13 cellular contexts compared by ENCODE assay signal in genomic region chr2:217937446-217937845, GRCh38.
DNase-seq lines count a peak whose midpoint lies in the region; ATAC-seq and TF ChIP-seq lines count a peak whose summit lies in the region.
"Had no signal": no experiment of that assay in that cellular context is flagged by ENCODE, and none has a peak within 500 bp of the region (broad histone marks: within the 10 kb centered on the region; RNA-seq: fewer than 3 reads in every experiment).

No MANE protein-coding gene starts in this region.

- no peak overlapping the region for H3K4me2 ChIP-seq in mesendoderm (ENCODE audit: low read length)
- H3K4me2 ChIP-seq in OCI-LY7 (ENCODE audit: low read length), result no peak overlapping the region

- POLR2A ChIA-PET in OCI-LY7 (lab: Charles Lee), result no interaction called here

- H3K9ac ChIP-seq in SK-N-MC (ENCODE audit: insufficient read length) (no peak overlapping the region), mesendoderm (ENCODE audit: low read length) (no peak overlapping the region)

- H3K9me3 ChIP-seq in SK-N-MC (ENCODE audit: low read depth, low read length) (no peaks in the 10 kb centered on the region), testis (no peaks in the 10 kb centered on the region), OCI-LY7 (ENCODE audit: low read length) (no peaks in the 10 kb centered on the region)

- no peak for ATAC-seq in HG02759 (IDR thresholded peaks at IDR 0.05; ENCODE audit: unreplicated experiment)
- ATAC-seq: activated T-helper 17 cell treated with anti-CD3 and anti-CD28 coated beads, Interleukin-2, amount 50 U/mL, for 72 hours had no signal

- H3K4me3 ChIP-seq in SK-N-MC (no peak overlapping the region), epithelial cell of proximal tubule (ENCODE audit: low read depth, low read length) (peak overlapping the region; percentile 41), mesendoderm (ENCODE audit: low read length) (no peak overlapping the region), testis (peak overlapping the region in 1 of 2 donors; percentile 77), OCI-LY7 (ENCODE audit: low read depth, low read length, poor library complexity, severe bottlenecking) (no peak overlapping the region)

- H3K27ac ChIP-seq in SK-N-MC, result peak overlapping the region; percentile 26
- no peak overlapping the region for H3K27ac ChIP-seq in mesendoderm (ENCODE audit: low read depth, low read length)
- peak overlapping the region; percentile 29 to 70 for H3K27ac ChIP-seq in testis
- no peak overlapping the region for H3K27ac ChIP-seq in OCI-LY7 (ENCODE audit: low read depth, low read length, poor library complexity, severe bottlenecking)

- H2BK120ac ChIP-seq in mesendoderm (ENCODE audit: low read depth, low read length), result no peak overlapping the region

- H3K79me1 ChIP-seq in mesendoderm (ENCODE audit: low read length), result no peaks in the 10 kb centered on the region

- H3K18ac ChIP-seq in mesendoderm (ENCODE audit: low read length), result peak overlapping the region; percentile 2

- no peaks in the 10 kb centered on the region for H3K79me2 ChIP-seq in mesendoderm (ENCODE audit: control insufficient read depth, insufficient read depth, low read length)
- no peaks in the 10 kb centered on the region for H3K79me2 ChIP-seq in OCI-LY7 (ENCODE audit: insufficient read depth, low read depth, low read length)

- no TSS peak for BruUV-seq in OCI-LY7 (replicated peaks; lab: Mats Ljungman, UMichigan)

- H4K8ac ChIP-seq in mesendoderm (ENCODE audit: low read depth, low read length), result no peak overlapping the region

- H3K27me3 ChIP-seq in mesendoderm (ENCODE audit: insufficient read depth, low read length, poor library complexity), result no peaks in the 10 kb centered on the region
- H3K27me3 ChIP-seq in testis, result no peaks in the 10 kb centered on the region

- no peak for TF ChIP-seq CTCF in epithelial cell of proximal tubule (conservative IDR thresholded peaks at IDR 0.05; ENCODE audit: low read depth, low read length)
- no peak for TF ChIP-seq CTCF in testis (IDR thresholded peaks at IDR 0.05)
- TF ChIP-seq CTCF in OCI-LY7 (conservative IDR thresholded peaks at IDR 0.05; ENCODE audit: low read length), result no peak

- H3K4me1 ChIP-seq in mesendoderm (ENCODE audit: control insufficient read depth, low read depth, low read length) (peaks cover 11% of the 10 kb centered on the region), testis (peaks cover 34% of the 10 kb centered on the region), OCI-LY7 (ENCODE audit: insufficient read depth, low read length, poor library complexity, severe bottlenecking) (no peaks in the 10 kb centered on the region)

- peak overlapping the region; percentile 47 for H2BK5ac ChIP-seq in mesendoderm (ENCODE audit: low read length)

- intact Hi-C loops in testis (cut with DNase I; ENCODE audit: low total_unique reads) (no loop called here), OCI-LY7 (cut with micrococcal nuclease; ENCODE audit: unreplicated experiment) (no loop called here)

- no peaks in the 10 kb centered on the region for H4K20me1 ChIP-seq in OCI-LY7 (ENCODE audit: insufficient read depth, low read length)

- H3K36me3 ChIP-seq in SK-N-MC (ENCODE audit: insufficient read depth, low read length) (0 out of 2 replicates have a peak, but pooled peaks cover 3% of the 10 kb centered on the region), mesendoderm (ENCODE audit: control insufficient read depth, insufficient read depth, low read length) (no peaks in the 10 kb centered on the region), testis (ENCODE audit: low read depth, missing control alignments) (no peaks in the 10 kb centered on the region), OCI-LY7 (ENCODE audit: insufficient read depth, low read length) (no peaks in the 10 kb centered on the region)

- H3K23ac ChIP-seq in mesendoderm (ENCODE audit: low read length), result no peak overlapping the region

- H3K4ac ChIP-seq in mesendoderm (ENCODE audit: low read depth, low read length), result no peak overlapping the region

- H3K56ac ChIP-seq in mesendoderm (ENCODE audit: low read length), result peak overlapping the region; percentile 59

- no peak for TF ChIP-seq POLR2A in testis (IDR thresholded peaks at IDR 0.05)

- no peak for DNase-seq in SK-N-MC (ENCODE audit: low read depth, low spot score)
- DNase-seq in epithelial cell of proximal tubule (ENCODE audit: low read depth), result no peak
- DNase-seq in mesendoderm, result no peak
- no peak for DNase-seq in testis
- no peak for DNase-seq in activated naive CD4-positive, alpha-beta T cell treated with Interleukin-2 at 50 U/mL for 16 hours
- no peak for DNase-seq in activated naive CD4-positive, alpha-beta T cell treated with anti-CD3 and anti-CD28 coated beads, Interleukin-2, amount 50 U/mL, for 16 hours
- no peak for DNase-seq in OCI-LY7 (ENCODE audit: low spot score)
- DNase-seq: activated CD4-positive, alpha-beta T cell treated with anti-CD3 and anti-CD28 coated beads for 1 hour; COR-L47; cortex of kidney; NCI-H2171 treated with DMSO at 0.1 percent for 48 hours had no signal

- H4K5ac ChIP-seq in mesendoderm (ENCODE audit: low read length), result no peak overlapping the region

- no peak overlapping the region for H2AFZ ChIP-seq in OCI-LY7 (ENCODE audit: low read length)

- CTCF ChIA-PET in OCI-LY7 (lab: Charles Lee; ENCODE audit: unreplicated experiment), result no interaction called here

- WGBS in mesendoderm (ENCODE audit: extremely low coverage, insufficient coverage, low lambda C conversion rate), result no CpG with 5 or more reads among the region's 8 CpGs
- WGBS in testis, 2 donors, result 23 to 37% methylated on average over 4 to 8 of the region's 8 CpGs

- no peaks in the 10 kb centered on the region for H3K9me2 ChIP-seq in OCI-LY7 (ENCODE audit: insufficient read depth, low read length)

- no peak overlapping the region for H2AK5ac ChIP-seq in mesendoderm (ENCODE audit: low read length)

- H2BK15ac ChIP-seq in mesendoderm (replicated peaks; ENCODE audit: low read depth), result no peak overlapping the region

Comparison
In these comparisons a context has a peak if more than half of its experiments do, and no peak if none do; other contexts are left out.
1. H3K27ac ChIP-seq: peak in SK-N-MC (single experiment) and testis (2 of 2); none in mesendoderm (single experiment) and OCI-LY7 (single experiment).